Comparison of ENCODE assay signal across 2 cellular contexts in genomic region chr6:19608546-19608945, GRCh38.
TF ChIP-seq lines count a peak whose summit lies in the region.

No MANE protein-coding gene starts in this region.

TF ChIP-seq in GM23338, 12 proteins besides CTCF, POLR2A, EP300 and RAD21:
- no peak for TF ChIP-seq REST (IDR thresholded peaks at IDR 0.05; ENCODE audit: unreplicated experiment)
- TF ChIP-seq JUNB (IDR thresholded peaks at IDR 0.05; ENCODE audit: unreplicated experiment), result no peak
- no peak for TF ChIP-seq ZNF114 (CRISPR knock-in tag; IDR thresholded peaks at IDR 0.05)
- TF ChIP-seq NANOG (IDR thresholded peaks at IDR 0.05; ENCODE audit: borderline replicate concordance), result no peak
- no peak for TF ChIP-seq ZNF331 (CRISPR knock-in tag; IDR thresholded peaks at IDR 0.05; ENCODE audit: low read depth)
- TF ChIP-seq ZNF462 (CRISPR knock-in tag; IDR thresholded peaks at IDR 0.05), result no peak
- TF ChIP-seq ETS1 (IDR thresholded peaks at IDR 0.05), result no peak

TF ChIP-seq in K562, 482 proteins besides CTCF, POLR2A, EP300 and RAD21 (continued from another document):
- no peak for TF ChIP-seq MXD1 (CRISPR knock-in tag; IDR thresholded peaks at IDR 0.05; ENCODE audit: borderline replicate concordance, poor library complexity, severe bottlenecking)
- TF ChIP-seq MAFG (tag; conservative IDR thresholded peaks at IDR 0.05), result no peak
- TF ChIP-seq ATF3 (IDR thresholded peaks at IDR 0.05), result peak; percentile 61
- TF ChIP-seq ATF3 (CRISPR knock-in tag; conservative IDR thresholded peaks at IDR 0.05), result no peak
- TF ChIP-seq CEBPG (CRISPR knock-in tag; IDR thresholded peaks at IDR 0.05), result no peak
- TF ChIP-seq CEBPG (tag; conservative IDR thresholded peaks at IDR 0.05 in 1 of 2, IDR thresholded peaks at IDR 0.05 in 1 of 2), result peak; percentile 37 to 87; a peak in 3 of 4 replicates
- no peak for TF ChIP-seq HMBOX1 (IDR thresholded peaks at IDR 0.05)
- no peak for TF ChIP-seq ELF1 (tag; IDR thresholded peaks at IDR 0.05)
- no peak for TF ChIP-seq ARNT (IDR thresholded peaks at IDR 0.05)
